ENCODE assay signal across 8 cellular contexts in genomic region chr3:44988073-44988472, GRCh38.
A peak's percentile ranks its signal among the peaks of the same experiment; 100 is the strongest.
DNase-seq lines count a peak whose midpoint lies in the region; ATAC-seq and TF ChIP-seq lines count a peak whose summit lies in the region.

No MANE protein-coding gene starts in this region.

- POLR2A ChIA-PET in AG04449 (lab: Yijun Ruan, JAX), result no interaction called here

- TF ChIP-seq CTCF in AG04449 (IDR thresholded peaks at IDR 0.05; ENCODE audit: insufficient read depth, low read length, missing control alignments), result peak; percentile 26
- peak; percentile 44; the same call in 1 of the 2 replicates for TF ChIP-seq CTCF in GM12874 (IDR thresholded peaks at IDR 0.05; ENCODE audit: insufficient read depth, low read depth, low read length)

- no peak overlapping the region for H3K4me3 ChIP-seq in AG04449 (ENCODE audit: low read depth, low read length)

- no peak for DNase-seq in AG04449 (ENCODE audit: low read depth, low spot score)
- peak; percentile 14 for DNase-seq in SKM-1 (lab: John Stamatoyannopoulos, UW; ENCODE audit: unreplicated experiment)
- DNase-seq in germinal center (ENCODE audit: low spot score), result peak; percentile 37
- DNase-seq in activated CD4-positive, CD25-positive, alpha-beta regulatory T cell treated with anti-CD3 and anti-CD28 coated beads, Interleukin-2, amount 50 U/mL, for 72 hours, result no peak
- no peak for DNase-seq in T1000 (lab: John Stamatoyannopoulos, UW)
- no peak for DNase-seq in NCI-H1417 (lab: John Stamatoyannopoulos, UW)

- ATAC-seq in HG03135 (IDR thresholded peaks at IDR 0.05; ENCODE audit: unreplicated experiment), result no peak

- CTCF ChIA-PET in AG04449 (lab: Yijun Ruan, JAX), result interaction anchor here (1.1 to 2.2 kb wide), 3 partner anchors 8 to 60 kb away, joined by 3 to 14 read pairs (median 7); no protein-coding TSS in a partner anchor

Comparison
In these comparisons a context has a peak if more than half of its experiments do, and no peak if none do; other contexts are left out.
1. DNase-seq: peak in SKM-1 (single experiment) and germinal center (single experiment); none in AG04449 (single experiment), activated CD4-positive, CD25-positive, alpha-beta regulatory T cell treated with anti-CD3 and anti-CD28 coated beads, Interleukin-2, amount 50 U/mL, for 72 hours (single experiment), T1000 (single experiment) and NCI-H1417 (0 of 3).